Comparison of ENCODE assay signal across 9 cellular contexts in the genomic region with DNA sequence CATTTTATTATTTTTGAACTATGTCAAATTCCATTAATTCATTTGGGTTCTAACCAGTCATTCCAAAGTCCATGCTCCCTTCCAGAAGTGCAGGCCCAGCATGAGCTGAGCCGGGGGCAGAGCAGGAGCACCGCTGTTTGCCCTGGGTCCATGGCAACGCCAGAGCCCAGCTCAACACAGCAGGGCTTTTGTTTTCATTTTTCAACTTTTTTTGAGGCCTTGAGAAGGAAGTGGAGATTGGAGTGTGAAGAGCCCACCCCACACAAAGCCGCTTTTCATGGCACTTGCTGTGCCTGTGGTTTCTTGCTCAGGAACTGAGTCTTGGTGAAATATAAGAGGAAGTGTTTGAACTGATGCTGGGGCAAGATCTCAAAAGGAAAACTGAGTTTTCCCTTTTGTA. TPM values are rescaled to one million over a fixed set of nuclear protein-coding genes. Genes with fewer than 3 reads are reported as not detected.
A peak's percentile ranks its signal among the peaks of the same experiment; 100 is the strongest.
DNase-seq lines count a peak whose midpoint lies in the region; ATAC-seq, FAIRE-seq and TF ChIP-seq lines count a peak whose summit lies in the region.
"Had no signal": no experiment of that assay in that cellular context is flagged by ENCODE, and none has a peak within 500 bp of the region (broad histone marks: within the 10 kb centered on the region; RNA-seq: fewer than 3 reads in every experiment).

No MANE protein-coding gene starts in this region.

- H3K27ac Mint-ChIP-seq in activated naive CD8-positive, alpha-beta T cell treated with anti-CD3 and anti-CD28 coated beads, Interleukin-2, amount 50 U/mL, for 24 hours: peak overlapping the region; percentile 77

- TF ChIP-seq RAD21 in liver (IDR thresholded peaks at IDR 0.05): peak in 1 of 2 donors; percentile 14

- TF ChIP-seq CTCF in liver (IDR thresholded peaks at IDR 0.05; ENCODE audit: low read depth, low read length, missing input control): no peak

- 59% methylated on average over 4 of the region's 4 CpGs for WGBS in liver
- WGBS in thymus: 5% methylated on average over 4 of the region's 4 CpGs

- H3K4me1 Mint-ChIP-seq in activated naive CD8-positive, alpha-beta T cell treated with anti-CD3 and anti-CD28 coated beads, Interleukin-2, amount 50 U/mL, for 24 hours: peaks cover 50% of the 10 kb centered on the region

- no peak overlapping the region for H3K4me3 ChIP-seq in liver (ENCODE audit: low read depth in 1 of 3, low read length in 3 of 3)
- no peak overlapping the region for H3K4me3 ChIP-seq in thymus (ENCODE audit: low read length)

- H3K36me3 ChIP-seq in liver (ENCODE audit: control insufficient read depth in 4 of 4, insufficient read depth in 3 of 4, low read depth in 1 of 4, low read length in 3 of 4): no peaks in the 10 kb centered on the region
- no peaks in the 10 kb centered on the region for H3K36me3 ChIP-seq in thymus (ENCODE audit: control insufficient read depth, insufficient read depth)

- H3K27me3 ChIP-seq in liver (ENCODE audit: control insufficient read depth in 4 of 4, insufficient read depth in 4 of 4, low read length in 3 of 4) (peaks cover 0 to 3% (median 0%) of the 10 kb centered on the region in 4 donors), thymus (ENCODE audit: control insufficient read depth, insufficient read depth) (no peaks in the 10 kb centered on the region)

- no peak overlapping the region for H3K9ac ChIP-seq in liver (ENCODE audit: low read depth in 1 of 2, low read length in 2 of 2)

- no peaks in the 10 kb centered on the region for H3K4me1 ChIP-seq in liver (ENCODE audit: control insufficient read depth in 4 of 4, insufficient read depth in 4 of 4, low read length in 3 of 4)
- H3K4me1 ChIP-seq in thymus (ENCODE audit: control insufficient read depth, insufficient read depth, low read length): peaks cover 16% of the 10 kb centered on the region

- DNase-seq in activated gamma-delta T cell treated with Interleukin-2 at 50 U/mL for 16 hours: peak; percentile 52
- DNase-seq in activated gamma-delta T cell (lab: John Stamatoyannopoulos, UW): no peak
- no peak for DNase-seq in activated naive CD8-positive, alpha-beta T cell treated with anti-CD3 and anti-CD28 coated beads, Interleukin-2, amount 50 U/mL, for 24 hours
- no peak for DNase-seq in activated CD4-positive, CD25-positive, alpha-beta regulatory T cell treated with anti-CD3 and anti-CD28 coated beads, Interleukin-2, amount 50 U/mL, for 72 hours
- no peak for DNase-seq in GM12892 (ENCODE audit: insufficient read length)

- no peak for TF ChIP-seq POLR2A in GM12892 (IDR thresholded peaks at IDR 0.05; ENCODE audit: low read depth, low read length)

- H3K27ac ChIP-seq in liver (ENCODE audit: low read depth in 1 of 2, low read length in 2 of 2) (no peak overlapping the region), thymus (ENCODE audit: low read depth) (peak overlapping the region; percentile 75)

- peak overlapping the region; percentile 9 for H3K4me3 Mint-ChIP-seq in activated naive CD8-positive, alpha-beta T cell treated with anti-CD3 and anti-CD28 coated beads, Interleukin-2, amount 50 U/mL, for 24 hours

- peak; percentile 67 for ATAC-seq in activated naive CD8-positive, alpha-beta T cell treated with anti-CD3 and anti-CD28 coated beads, Interleukin-2, amount 50 U/mL, for 24 hours
- no peak for ATAC-seq in GM19397 (IDR thresholded peaks at IDR 0.05; ENCODE audit: unreplicated experiment)

- FAIRE-seq in GM12892 (lab: Jason Lieb, UNC): no peak
- FAIRE-seq: endometrium had no signal

- no peaks in the 10 kb centered on the region for H3K27me3 Mint-ChIP-seq in activated naive CD8-positive, alpha-beta T cell treated with anti-CD3 and anti-CD28 coated beads, Interleukin-2, amount 50 U/mL, for 24 hours

- no peaks in the 10 kb centered on the region for H3K36me3 Mint-ChIP-seq in activated naive CD8-positive, alpha-beta T cell treated with anti-CD3 and anti-CD28 coated beads, Interleukin-2, amount 50 U/mL, for 24 hours (ENCODE audit: low read depth)

- peaks cover 9% of the 10 kb centered on the region for H3K9me3 Mint-ChIP-seq in activated naive CD8-positive, alpha-beta T cell treated with anti-CD3 and anti-CD28 coated beads, Interleukin-2, amount 50 U/mL, for 24 hours

- peaks cover 0 to 4% (median 0%) of the 10 kb centered on the region in 4 donors for H3K9me3 ChIP-seq in liver (ENCODE audit: control insufficient read depth in 4 of 4, low read length in 3 of 4)
- peaks cover 4% of the 10 kb centered on the region for H3K9me3 ChIP-seq in thymus (ENCODE audit: control insufficient read depth)

TF ChIP-seq in liver, 16 proteins besides CTCF, POLR2A, EP300 and RAD21:
- TF ChIP-seq HNF4G (IDR thresholded peaks at IDR 0.05) (peak; percentile 37), NR2F2 (IDR thresholded peaks at IDR 0.05) (no peak), HNF4A (conservative IDR thresholded peaks at IDR 0.05) (peak; percentile 26 to 60), SP1 (IDR thresholded peaks at IDR 0.05) (peak; percentile 23)
- TF ChIP-seq, protein P1, sequence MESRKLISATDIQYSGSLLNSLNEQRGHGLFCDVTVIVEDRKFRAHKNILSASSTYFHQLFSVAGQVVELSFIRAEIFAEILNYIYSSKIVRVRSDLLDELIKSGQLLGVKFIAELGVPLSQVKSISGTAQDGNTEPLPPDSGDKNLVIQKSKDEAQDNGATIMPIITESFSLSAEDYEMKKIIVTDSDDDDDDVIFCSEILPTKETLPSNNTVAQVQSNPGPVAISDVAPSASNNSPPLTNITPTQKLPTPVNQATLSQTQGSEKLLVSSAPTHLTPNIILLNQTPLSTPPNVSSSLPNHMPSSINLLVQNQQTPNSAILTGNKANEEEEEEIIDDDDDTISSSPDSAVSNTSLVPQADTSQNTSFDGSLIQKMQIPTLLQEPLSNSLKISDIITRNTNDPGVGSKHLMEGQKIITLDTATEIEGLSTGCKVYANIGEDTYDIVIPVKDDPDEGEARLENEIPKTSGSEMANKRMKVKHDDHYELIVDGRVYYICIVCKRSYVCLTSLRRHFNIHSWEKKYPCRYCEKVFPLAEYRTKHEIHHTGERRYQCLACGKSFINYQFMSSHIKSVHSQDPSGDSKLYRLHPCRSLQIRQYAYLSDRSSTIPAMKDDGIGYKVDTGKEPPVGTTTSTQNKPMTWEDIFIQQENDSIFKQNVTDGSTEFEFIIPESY (IDR thresholded peaks at IDR 0.05): no peak

RNA-seq across cellular contexts. Expression of a gene that starts 13.2 kb away (rescaled TPM):
- 10 to 100 TPM; 27.3 to 29.2 TPM for total RNA-seq in liver
- 10 to 100 TPM; 17.9 to 19.0 TPM for polyA plus RNA-seq in liver
- 98.8 TPM for polyA plus RNA-seq in thymus
- polyA plus RNA-seq in GM12892 (2012; ENCODE audit: missing spikeins): 36.5 TPM

RNA-seq across cellular contexts. Expression of a gene that starts 17.3 kb away (rescaled TPM):
- total RNA-seq in liver: 1 to 10 TPM; 1.1 TPM
- polyA plus RNA-seq in liver (1 to 10 TPM in 1 of 2 donors, under 1 TPM in 1; 0.79 to 1.4 TPM), thymus (46.3 TPM)
- polyA plus RNA-seq in GM12892 (2012; ENCODE audit: missing spikeins): not detected

Comparison
In these comparisons a context has a peak if more than half of its experiments do, and no peak if none do; other contexts are left out.
1. RNA of a gene that starts 17.3 kb away (polyA plus RNA-seq): 46.3 TPM in thymus (single experiment); 0.79 to 1.4 TPM in liver; every median in the first group is over 10 times any median in the second.